Comparison of ENCODE assay signal across 1 cellular context in the genomic region with DNA sequence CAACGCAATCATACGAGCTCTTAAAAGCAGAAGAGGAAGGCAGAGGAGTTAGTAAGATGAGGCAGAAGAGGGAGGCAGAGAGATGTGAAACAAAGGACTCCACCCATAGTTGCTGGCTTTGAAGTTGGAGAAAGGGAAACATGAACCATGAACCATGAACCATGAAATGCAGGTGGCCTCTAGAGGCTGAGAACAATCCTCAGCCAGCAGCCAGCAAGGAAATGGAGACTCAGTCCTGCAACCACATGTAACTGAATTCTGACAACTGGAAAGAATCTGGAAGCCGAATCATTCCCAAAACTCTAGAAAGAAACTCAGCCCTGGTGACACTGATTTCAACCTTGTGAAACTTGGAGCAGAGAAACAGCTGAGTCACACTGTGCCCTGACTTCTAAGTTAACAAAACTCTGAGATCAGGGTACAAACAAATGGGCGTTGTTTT.
A peak's percentile ranks its signal among the peaks of the same experiment; 100 is the strongest.
TF ChIP-seq lines count a peak whose summit lies in the region.

No MANE protein-coding gene starts in this region.

TF ChIP-seq in K562, 482 proteins besides CTCF, POLR2A, EP300 and RAD21 (continued from another document and continues in another):
- TF ChIP-seq NFE2L1 (tag; IDR thresholded peaks at IDR 0.05; ENCODE audit: borderline replicate concordance, low read depth) (peak; percentile 90), SMARCA4 (IDR thresholded peaks at IDR 0.05) (peak; percentile 57; the same call in 1 of the 2 replicates), ZNF589 (CRISPR knock-in tag; IDR thresholded peaks at IDR 0.05; ENCODE audit: low read depth) (no peak), ARID1B (IDR thresholded peaks at IDR 0.05) (peak; percentile 40; the same call in 1 of the 2 replicates), KAT8 (IDR thresholded peaks at IDR 0.05; ENCODE audit: low read depth) (no peak), MAZ (CRISPR knock-in tag; conservative IDR thresholded peaks at IDR 0.05 in 1 of 2, IDR thresholded peaks at IDR 0.05 in 1 of 2) (0 out of 4 replicates have a peak, but pooled peaks of 1 of the 2 experiments have one; percentile 13), ZBTB7A (IDR thresholded peaks at IDR 0.05; ENCODE audit: borderline replicate concordance, control insufficient read depth, low read depth, low read length) (no peak), SMARCE1 (IDR thresholded peaks at IDR 0.05) (peak; percentile 41; the same call in 1 of the 2 replicates), ZNF696 (CRISPR knock-in tag; conservative IDR thresholded peaks at IDR 0.05) (no peak), NFE2 (IDR thresholded peaks at IDR 0.05; ENCODE audit: low read depth) (peak; percentile 96), PKNOX1 (IDR thresholded peaks at IDR 0.05) (0 out of 2 replicates have a peak, but pooled peaks have one; percentile 22), E2F5 (CRISPR knock-in tag; IDR thresholded peaks at IDR 0.05) (no peak), LEF1 (IDR thresholded peaks at IDR 0.05) (peak; percentile 81), ZNF197 (CRISPR knock-in tag; IDR thresholded peaks at IDR 0.05; ENCODE audit: low read depth) (no peak), CTCFL (IDR thresholded peaks at IDR 0.05; ENCODE audit: borderline replicate concordance, insufficient read depth, low read depth, low read length, poor library complexity, severe bottlenecking) (no peak), PYGO2 (tag; IDR thresholded peaks at IDR 0.05) (no peak), HDAC1 (IDR thresholded peaks at IDR 0.05) (peak in 1 of 2 experiments; percentile 22; a peak in 1 of 4 replicates), ZNF512 (tag; IDR thresholded peaks at IDR 0.05) (no peak), ZNF316 (IDR thresholded peaks at IDR 0.05) (peak; percentile 95), ZNF384 (IDR thresholded peaks at IDR 0.05; ENCODE audit: low read depth, low read length) (no peak), RFX7 (CRISPR knock-in tag; IDR thresholded peaks at IDR 0.05) (no peak), ZNF766 (CRISPR knock-in tag; conservative IDR thresholded peaks at IDR 0.05) (no peak), NR2C2 (CRISPR knock-in tag; IDR thresholded peaks at IDR 0.05) (no peak), NR2C2 (tag; IDR thresholded peaks at IDR 0.05) (peak; percentile 87), NCOR1 (IDR thresholded peaks at IDR 0.05) (no peak), ZBTB2 (IDR thresholded peaks at IDR 0.05) (no peak), HDAC2 (IDR thresholded peaks at IDR 0.05) (peak; percentile 63), ZNF140 (CRISPR knock-in tag; IDR thresholded peaks at IDR 0.05) (no peak), MECOM (CRISPR knock-in tag; IDR thresholded peaks at IDR 0.05) (no peak), GABPA (tag; conservative IDR thresholded peaks at IDR 0.05; ENCODE audit: low read depth) (no peak), FOXK1 (CRISPR knock-in tag; IDR thresholded peaks at IDR 0.05; ENCODE audit: borderline replicate concordance) (no peak), FOXM1 (IDR thresholded peaks at IDR 0.05; ENCODE audit: low read depth) (no peak), FOXM1 (CRISPR knock-in tag; IDR thresholded peaks at IDR 0.05; ENCODE audit: low read depth) (no peak), ILK (tag; IDR thresholded peaks at IDR 0.05; ENCODE audit: borderline replicate concordance, low read depth) (no peak), EHMT2 (IDR thresholded peaks at IDR 0.05) (peak; percentile 53; the same call in 1 of the 2 replicates), JUND (IDR thresholded peaks at IDR 0.05; ENCODE audit: borderline replicate concordance, low read depth, low read length) (no peak), JUND (tag; IDR thresholded peaks at IDR 0.05; ENCODE audit: borderline replicate concordance, low read depth, low read length) (0 out of 3 replicates have a peak, but pooled peaks have one; percentile 14), MCM7 (IDR thresholded peaks at IDR 0.05) (no peak), ZNF398 (CRISPR knock-in tag; IDR thresholded peaks at IDR 0.05) (no peak), TBL1XR1 (IDR thresholded peaks at IDR 0.05; ENCODE audit: low read length in 2 of 2) (no peak), PTRF (tag; IDR thresholded peaks at IDR 0.05) (no peak)
- TF ChIP-seq, protein P1, sequence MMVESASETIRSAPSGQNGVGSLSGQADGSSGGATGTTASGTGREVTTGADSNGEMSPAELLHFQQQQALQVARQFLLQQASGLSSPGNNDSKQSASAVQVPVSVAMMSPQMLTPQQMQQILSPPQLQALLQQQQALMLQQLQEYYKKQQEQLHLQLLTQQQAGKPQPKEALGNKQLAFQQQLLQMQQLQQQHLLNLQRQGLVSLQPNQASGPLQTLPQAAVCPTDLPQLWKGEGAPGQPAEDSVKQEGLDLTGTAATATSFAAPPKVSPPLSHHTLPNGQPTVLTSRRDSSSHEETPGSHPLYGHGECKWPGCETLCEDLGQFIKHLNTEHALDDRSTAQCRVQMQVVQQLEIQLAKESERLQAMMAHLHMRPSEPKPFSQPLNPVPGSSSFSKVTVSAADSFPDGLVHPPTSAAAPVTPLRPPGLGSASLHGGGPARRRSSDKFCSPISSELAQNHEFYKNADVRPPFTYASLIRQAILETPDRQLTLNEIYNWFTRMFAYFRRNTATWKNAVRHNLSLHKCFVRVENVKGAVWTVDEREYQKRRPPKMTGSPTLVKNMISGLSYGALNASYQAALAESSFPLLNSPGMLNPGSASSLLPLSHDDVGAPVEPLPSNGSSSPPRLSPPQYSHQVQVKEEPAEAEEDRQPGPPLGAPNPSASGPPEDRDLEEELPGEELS (CRISPR knock-in tag; IDR thresholded peaks at IDR 0.05; ENCODE audit: borderline replicate concordance) = no peak
- TF ChIP-seq, protein P2, sequence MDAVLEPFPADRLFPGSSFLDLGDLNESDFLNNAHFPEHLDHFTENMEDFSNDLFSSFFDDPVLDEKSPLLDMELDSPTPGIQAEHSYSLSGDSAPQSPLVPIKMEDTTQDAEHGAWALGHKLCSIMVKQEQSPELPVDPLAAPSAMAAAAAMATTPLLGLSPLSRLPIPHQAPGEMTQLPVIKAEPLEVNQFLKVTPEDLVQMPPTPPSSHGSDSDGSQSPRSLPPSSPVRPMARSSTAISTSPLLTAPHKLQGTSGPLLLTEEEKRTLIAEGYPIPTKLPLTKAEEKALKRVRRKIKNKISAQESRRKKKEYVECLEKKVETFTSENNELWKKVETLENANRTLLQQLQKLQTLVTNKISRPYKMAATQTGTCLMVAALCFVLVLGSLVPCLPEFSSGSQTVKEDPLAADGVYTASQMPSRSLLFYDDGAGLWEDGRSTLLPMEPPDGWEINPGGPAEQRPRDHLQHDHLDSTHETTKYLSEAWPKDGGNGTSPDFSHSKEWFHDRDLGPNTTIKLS (IDR thresholded peaks at IDR 0.05; ENCODE audit: borderline replicate concordance, low read depth) = no peak
- TF ChIP-seq, protein P3, sequence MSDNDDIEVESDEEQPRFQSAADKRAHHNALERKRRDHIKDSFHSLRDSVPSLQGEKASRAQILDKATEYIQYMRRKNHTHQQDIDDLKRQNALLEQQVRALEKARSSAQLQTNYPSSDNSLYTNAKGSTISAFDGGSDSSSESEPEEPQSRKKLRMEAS (CRISPR knock-in tag; IDR thresholded peaks at IDR 0.05) = no peak
- TF ChIP-seq, protein P4, sequence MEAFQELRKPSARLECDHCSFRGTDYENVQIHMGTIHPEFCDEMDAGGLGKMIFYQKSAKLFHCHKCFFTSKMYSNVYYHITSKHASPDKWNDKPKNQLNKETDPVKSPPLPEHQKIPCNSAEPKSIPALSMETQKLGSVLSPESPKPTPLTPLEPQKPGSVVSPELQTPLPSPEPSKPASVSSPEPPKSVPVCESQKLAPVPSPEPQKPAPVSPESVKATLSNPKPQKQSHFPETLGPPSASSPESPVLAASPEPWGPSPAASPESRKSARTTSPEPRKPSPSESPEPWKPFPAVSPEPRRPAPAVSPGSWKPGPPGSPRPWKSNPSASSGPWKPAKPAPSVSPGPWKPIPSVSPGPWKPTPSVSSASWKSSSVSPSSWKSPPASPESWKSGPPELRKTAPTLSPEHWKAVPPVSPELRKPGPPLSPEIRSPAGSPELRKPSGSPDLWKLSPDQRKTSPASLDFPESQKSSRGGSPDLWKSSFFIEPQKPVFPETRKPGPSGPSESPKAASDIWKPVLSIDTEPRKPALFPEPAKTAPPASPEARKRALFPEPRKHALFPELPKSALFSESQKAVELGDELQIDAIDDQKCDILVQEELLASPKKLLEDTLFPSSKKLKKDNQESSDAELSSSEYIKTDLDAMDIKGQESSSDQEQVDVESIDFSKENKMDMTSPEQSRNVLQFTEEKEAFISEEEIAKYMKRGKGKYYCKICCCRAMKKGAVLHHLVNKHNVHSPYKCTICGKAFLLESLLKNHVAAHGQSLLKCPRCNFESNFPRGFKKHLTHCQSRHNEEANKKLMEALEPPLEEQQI (IDR thresholded peaks at IDR 0.05) = peak; percentile 41; the same call in 1 of the 2 replicates
- TF ChIP-seq, protein P5, sequence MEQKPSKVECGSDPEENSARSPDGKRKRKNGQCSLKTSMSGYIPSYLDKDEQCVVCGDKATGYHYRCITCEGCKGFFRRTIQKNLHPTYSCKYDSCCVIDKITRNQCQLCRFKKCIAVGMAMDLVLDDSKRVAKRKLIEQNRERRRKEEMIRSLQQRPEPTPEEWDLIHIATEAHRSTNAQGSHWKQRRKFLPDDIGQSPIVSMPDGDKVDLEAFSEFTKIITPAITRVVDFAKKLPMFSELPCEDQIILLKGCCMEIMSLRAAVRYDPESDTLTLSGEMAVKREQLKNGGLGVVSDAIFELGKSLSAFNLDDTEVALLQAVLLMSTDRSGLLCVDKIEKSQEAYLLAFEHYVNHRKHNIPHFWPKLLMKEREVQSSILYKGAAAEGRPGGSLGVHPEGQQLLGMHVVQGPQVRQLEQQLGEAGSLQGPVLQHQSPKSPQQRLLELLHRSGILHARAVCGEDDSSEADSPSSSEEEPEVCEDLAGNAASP (IDR thresholded peaks at IDR 0.05) = no peak
- TF ChIP-seq, protein P6, sequence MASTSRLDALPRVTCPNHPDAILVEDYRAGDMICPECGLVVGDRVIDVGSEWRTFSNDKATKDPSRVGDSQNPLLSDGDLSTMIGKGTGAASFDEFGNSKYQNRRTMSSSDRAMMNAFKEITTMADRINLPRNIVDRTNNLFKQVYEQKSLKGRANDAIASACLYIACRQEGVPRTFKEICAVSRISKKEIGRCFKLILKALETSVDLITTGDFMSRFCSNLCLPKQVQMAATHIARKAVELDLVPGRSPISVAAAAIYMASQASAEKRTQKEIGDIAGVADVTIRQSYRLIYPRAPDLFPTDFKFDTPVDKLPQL (IDR thresholded peaks at IDR 0.05; ENCODE audit: extremely low read depth, insufficient read length) = no peak
